ENCODE assay signal across 19 cellular contexts in genomic region chr5:154366353-154366752, GRCh38.
DNase-seq lines count a peak whose midpoint lies in the region; ATAC-seq and TF ChIP-seq lines count a peak whose summit lies in the region.
"Had no signal": no experiment of that assay in that cellular context is flagged by ENCODE, and none has a peak within 500 bp of the region (broad histone marks: within the 10 kb centered on the region; RNA-seq: fewer than 3 reads in every experiment).

No MANE protein-coding gene starts in this region.

- H3K79me2 ChIP-seq in GM23338 (replicated peaks; ENCODE audit: insufficient read depth), result no peaks in the 10 kb centered on the region

- H3K27me3 Mint-ChIP-seq in endodermal cell (ENCODE audit: insufficient read depth), result no peaks in the 10 kb centered on the region
- H3K27me3 Mint-ChIP-seq in GM23338 (ENCODE audit: insufficient read depth, low read depth, poor library complexity), result peaks cover 11% of the 10 kb centered on the region
- H3K27me3 Mint-ChIP-seq: T-helper 17 cell had no signal

- ATAC-seq in GM23338 (no peak), HG02970 (IDR thresholded peaks at IDR 0.05; ENCODE audit: low FRiP score, unreplicated experiment) (no peak)
- ATAC-seq: activated CD4-positive, CD25-positive, alpha-beta regulatory T cell treated with anti-CD3 and anti-CD28 coated beads, Interleukin-2, amount 50 U/mL, for 24 hours; lower lobe of right lung; T-helper 17 cell had no signal

- no peaks in the 10 kb centered on the region for H3K27me3 ChIP-seq in endodermal cell (ENCODE audit: control insufficient read depth, insufficient read depth, low read length, poor library complexity, severe bottlenecking)
- no peaks in the 10 kb centered on the region for H3K27me3 ChIP-seq in GM23338 (ENCODE audit: insufficient read depth)
- H3K27me3 ChIP-seq: BLaER1 treated with 17β-estradiol and CSF1 and Interleukin-3, amounts not matched to agents 10 nM and 100 nM had no signal

- H3K4me3 Mint-ChIP-seq in endodermal cell (no peak overlapping the region), GM23338 (no peak overlapping the region)
- H3K4me3 Mint-ChIP-seq: nephron progenitor cell, T-helper 17 cell had no signal

- H2AFZ ChIP-seq in GM23338, result no peak overlapping the region

- H3K9me3 ChIP-seq in endodermal cell (ENCODE audit: control insufficient read depth, low read length), result no peaks in the 10 kb centered on the region
- H3K9me3 ChIP-seq: BLaER1 treated with 17β-estradiol and CSF1 and Interleukin-3, amounts not matched to agents 10 nM and 100 nM; lower lobe of right lung had no signal

- no peak overlapping the region for H3K9ac ChIP-seq in endodermal cell (ENCODE audit: extremely low read depth, low read length, poor library complexity, severe bottlenecking)
- H3K9ac ChIP-seq: BLaER1 treated with 17β-estradiol and CSF1 and Interleukin-3, amounts not matched to agents 10 nM and 100 nM had no signal

- H3K4me1 ChIP-seq in endodermal cell (ENCODE audit: control insufficient read depth, insufficient read depth, low read length), result peaks cover 27% of the 10 kb centered on the region
- peaks cover 12% of the 10 kb centered on the region; the same call in 1 of the 2 replicates for H3K4me1 ChIP-seq in GM23338 (ENCODE audit: insufficient read depth)

- H3F3A ChIP-seq in GM23338 (replicated peaks; ENCODE audit: low read depth), result no peaks in the 10 kb centered on the region

- WGBS in endodermal cell (ENCODE audit: insufficient coverage in 1 of 2, insufficient read length in 1 of 2), 2 experiments, result 93 to 94% methylated on average over 2 of the region's 2 CpGs

- peak; percentile 76 for DNase-seq in HCEC 1CT
- DNase-seq in SW480 (ENCODE audit: low spot score), result peak; percentile 74
- DNase-seq in endodermal cell, result no peak
- DNase-seq in pulmonary artery endothelial cell (ENCODE audit: low read depth, low spot score), result peak; percentile 30
- no peak for DNase-seq in DMS79 treated with DMSO at 0.1 percent for 48 hours (lab: John Stamatoyannopoulos, UW)
- DNase-seq in GM23338 (ENCODE audit: low spot score), result no peak
- DNase-seq: activated effector memory CD4-positive, alpha-beta T cell treated with anti-CD3 and anti-CD28 coated beads, Interleukin-2, amount 50 U/mL, for 16 hours; aorta; DMS53; effector memory CD4-positive, alpha-beta T cell; lower lobe of right lung; MV-4-11; nephron progenitor cell; retina; stimulated activated CD4-positive, alpha-beta T cell treated with anti-CD3 and anti-CD28 coated beads, Interleukin-1b, Interleukin-23, amount 100 ng/mL, for 48 hours; T-helper 17 cell had no signal

- TF ChIP-seq CTCF in endodermal cell (conservative IDR thresholded peaks at IDR 0.05) (no peak), GM23338 (conservative IDR thresholded peaks at IDR 0.05; ENCODE audit: low read depth in 2 of 2) (no peak)

- H3K4me1 Mint-ChIP-seq in endodermal cell (peaks cover 43% of the 10 kb centered on the region), GM23338 (peaks cover 27% of the 10 kb centered on the region)

- H3K36me3 ChIP-seq in endodermal cell (ENCODE audit: control insufficient read depth, insufficient read depth, low read length), result peaks cover 14% of the 10 kb centered on the region
- no peaks in the 10 kb centered on the region for H3K36me3 ChIP-seq in GM23338 (ENCODE audit: insufficient read depth)

- H3K27ac ChIP-seq in endodermal cell (ENCODE audit: low read depth, low read length) (no peak overlapping the region), GM23338 (ENCODE audit: low read depth) (no peak overlapping the region)
- H3K27ac ChIP-seq: BLaER1 treated with 17β-estradiol and CSF1 and Interleukin-3, amounts not matched to agents 10 nM and 100 nM had no signal

- H4K20me1 ChIP-seq in GM23338 (replicated peaks; ENCODE audit: insufficient read depth), result no peaks in the 10 kb centered on the region
- H4K20me1 ChIP-seq: BLaER1 treated with 17β-estradiol and CSF1 and Interleukin-3, amounts not matched to agents 10 nM and 100 nM had no signal

- H3K4me3 ChIP-seq in endodermal cell (ENCODE audit: low read length) (no peak overlapping the region), GM23338 (no peak overlapping the region)
- H3K4me3 ChIP-seq: BLaER1 treated with 17β-estradiol and CSF1 and Interleukin-3, amounts not matched to agents 10 nM and 100 nM; lower lobe of right lung had no signal

- H3K36me3 Mint-ChIP-seq in endodermal cell (ENCODE audit: low read depth) (no peaks in the 10 kb centered on the region), GM23338 (ENCODE audit: low read depth) (no peaks in the 10 kb centered on the region)

- H3K9me2 ChIP-seq in GM23338 (ENCODE audit: insufficient read depth), result no peaks in the 10 kb centered on the region; the same call in 1 of the 2 replicates

- H3K9me3 Mint-ChIP-seq in endodermal cell (no peaks in the 10 kb centered on the region), GM23338 (no peaks in the 10 kb centered on the region)
- H3K9me3 Mint-ChIP-seq: nephron progenitor cell had no signal

- H3K4me2 ChIP-seq in GM23338, result no peak overlapping the region
- H3K4me2 ChIP-seq: BLaER1 treated with 17β-estradiol and CSF1 and Interleukin-3, amounts not matched to agents 10 nM and 100 nM had no signal

- H3K27ac Mint-ChIP-seq in endodermal cell, result peak overlapping the region; percentile 60
- no peak overlapping the region for H3K27ac Mint-ChIP-seq in GM23338
- H3K27ac Mint-ChIP-seq: nephron progenitor cell, T-helper 17 cell had no signal

TF ChIP-seq in GM23338, 12 proteins besides CTCF, POLR2A, EP300 and RAD21 (continues in another document):
- TF ChIP-seq POLR2AphosphoS5 (IDR thresholded peaks at IDR 0.05; ENCODE audit: low read depth) (no peak), CREB1 (CRISPR knock-in tag; IDR thresholded peaks at IDR 0.05; ENCODE audit: low read depth) (no peak), JUNB (IDR thresholded peaks at IDR 0.05; ENCODE audit: unreplicated experiment) (no peak), STAT1 (IDR thresholded peaks at IDR 0.05; ENCODE audit: unreplicated experiment) (no peak), EZH2 (IDR thresholded peaks at IDR 0.05; ENCODE audit: low read depth, unreplicated experiment) (no peak)
- TF ChIP-seq, protein P1, sequence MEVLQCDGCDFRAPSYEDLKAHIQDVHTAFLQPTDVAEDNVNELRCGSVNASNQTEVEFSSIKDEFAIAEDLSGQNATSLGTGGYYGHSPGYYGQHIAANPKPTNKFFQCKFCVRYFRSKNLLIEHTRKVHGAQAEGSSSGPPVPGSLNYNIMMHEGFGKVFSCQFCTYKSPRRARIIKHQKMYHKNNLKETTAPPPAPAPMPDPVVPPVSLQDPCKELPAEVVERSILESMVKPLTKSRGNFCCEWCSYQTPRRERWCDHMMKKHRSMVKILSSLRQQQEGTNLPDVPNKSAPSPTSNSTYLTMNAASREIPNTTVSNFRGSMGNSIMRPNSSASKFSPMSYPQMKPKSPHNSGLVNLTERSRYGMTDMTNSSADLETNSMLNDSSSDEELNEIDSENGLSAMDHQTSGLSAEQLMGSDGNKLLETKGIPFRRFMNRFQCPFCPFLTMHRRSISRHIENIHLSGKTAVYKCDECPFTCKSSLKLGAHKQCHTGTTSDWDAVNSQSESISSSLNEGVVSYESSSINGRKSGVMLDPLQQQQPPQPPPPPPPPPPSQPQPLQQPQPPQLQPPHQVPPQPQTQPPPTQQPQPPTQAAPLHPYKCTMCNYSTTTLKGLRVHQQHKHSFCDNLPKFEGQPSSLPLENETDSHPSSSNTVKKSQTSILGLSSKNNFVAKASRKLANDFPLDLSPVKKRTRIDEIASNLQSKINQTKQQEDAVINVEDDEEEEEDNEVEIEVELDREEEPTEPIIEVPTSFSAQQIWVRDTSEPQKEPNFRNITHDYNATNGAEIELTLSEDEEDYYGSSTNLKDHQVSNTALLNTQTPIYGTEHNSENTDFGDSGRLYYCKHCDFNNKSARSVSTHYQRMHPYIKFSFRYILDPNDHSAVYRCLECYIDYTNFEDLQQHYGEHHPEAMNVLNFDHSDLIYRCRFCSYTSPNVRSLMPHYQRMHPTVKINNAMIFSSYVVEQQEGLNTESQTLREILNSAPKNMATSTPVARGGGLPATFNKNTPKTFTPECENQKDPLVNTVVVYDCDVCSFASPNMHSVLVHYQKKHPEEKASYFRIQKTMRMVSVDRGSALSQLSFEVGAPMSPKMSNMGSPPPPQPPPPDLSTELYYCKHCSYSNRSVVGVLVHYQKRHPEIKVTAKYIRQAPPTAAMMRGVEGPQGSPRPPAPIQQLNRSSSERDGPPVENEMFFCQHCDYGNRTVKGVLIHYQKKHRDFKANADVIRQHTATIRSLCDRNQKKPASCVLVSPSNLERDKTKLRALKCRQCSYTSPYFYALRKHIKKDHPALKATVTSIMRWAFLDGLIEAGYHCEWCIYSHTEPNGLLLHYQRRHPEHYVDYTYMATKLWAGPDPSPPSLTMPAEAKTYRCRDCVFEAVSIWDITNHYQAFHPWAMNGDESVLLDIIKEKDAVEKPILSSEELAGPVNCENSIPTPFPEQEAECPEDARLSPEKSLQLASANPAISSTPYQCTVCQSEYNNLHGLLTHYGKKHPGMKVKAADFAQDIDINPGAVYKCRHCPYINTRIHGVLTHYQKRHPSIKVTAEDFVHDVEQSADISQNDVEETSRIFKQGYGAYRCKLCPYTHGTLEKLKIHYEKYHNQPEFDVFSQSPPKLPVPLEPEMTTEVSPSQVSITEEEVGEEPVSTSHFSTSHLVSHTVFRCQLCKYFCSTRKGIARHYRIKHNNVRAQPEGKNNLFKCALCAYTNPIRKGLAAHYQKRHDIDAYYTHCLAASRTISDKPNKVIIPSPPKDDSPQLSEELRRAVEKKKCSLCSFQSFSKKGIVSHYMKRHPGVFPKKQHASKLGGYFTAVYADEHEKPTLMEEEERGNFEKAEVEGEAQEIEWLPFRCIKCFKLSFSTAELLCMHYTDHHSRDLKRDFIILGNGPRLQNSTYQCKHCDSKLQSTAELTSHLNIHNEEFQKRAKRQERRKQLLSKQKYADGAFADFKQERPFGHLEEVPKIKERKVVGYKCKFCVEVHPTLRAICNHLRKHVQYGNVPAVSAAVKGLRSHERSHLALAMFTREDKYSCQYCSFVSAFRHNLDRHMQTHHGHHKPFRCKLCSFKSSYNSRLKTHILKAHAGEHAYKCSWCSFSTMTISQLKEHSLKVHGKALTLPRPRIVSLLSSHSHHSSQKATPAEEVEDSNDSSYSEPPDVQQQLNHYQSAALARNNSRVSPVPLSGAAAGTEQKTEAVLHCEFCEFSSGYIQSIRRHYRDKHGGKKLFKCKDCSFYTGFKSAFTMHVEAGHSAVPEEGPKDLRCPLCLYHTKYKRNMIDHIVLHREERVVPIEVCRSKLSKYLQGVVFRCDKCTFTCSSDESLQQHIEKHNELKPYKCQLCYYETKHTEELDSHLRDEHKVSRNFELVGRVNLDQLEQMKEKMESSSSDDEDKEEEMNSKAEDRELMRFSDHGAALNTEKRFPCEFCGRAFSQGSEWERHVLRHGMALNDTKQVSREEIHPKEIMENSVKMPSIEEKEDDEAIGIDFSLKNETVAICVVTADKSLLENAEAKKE (CRISPR knock-in tag; IDR thresholded peaks at IDR 0.05), result no peak

Comparison
In these comparisons a context has a peak if more than half of its experiments do, and no peak if none do; other contexts are left out.
1. DNase-seq: peak in HCEC 1CT (single experiment), SW480 (single experiment) and pulmonary artery endothelial cell (single experiment); none in endodermal cell (single experiment), DMS79 treated with DMSO at 0.1 percent for 48 hours (single experiment) and GM23338 (single experiment).